ENCODE assay signal across 8 cellular contexts in the genomic region with DNA sequence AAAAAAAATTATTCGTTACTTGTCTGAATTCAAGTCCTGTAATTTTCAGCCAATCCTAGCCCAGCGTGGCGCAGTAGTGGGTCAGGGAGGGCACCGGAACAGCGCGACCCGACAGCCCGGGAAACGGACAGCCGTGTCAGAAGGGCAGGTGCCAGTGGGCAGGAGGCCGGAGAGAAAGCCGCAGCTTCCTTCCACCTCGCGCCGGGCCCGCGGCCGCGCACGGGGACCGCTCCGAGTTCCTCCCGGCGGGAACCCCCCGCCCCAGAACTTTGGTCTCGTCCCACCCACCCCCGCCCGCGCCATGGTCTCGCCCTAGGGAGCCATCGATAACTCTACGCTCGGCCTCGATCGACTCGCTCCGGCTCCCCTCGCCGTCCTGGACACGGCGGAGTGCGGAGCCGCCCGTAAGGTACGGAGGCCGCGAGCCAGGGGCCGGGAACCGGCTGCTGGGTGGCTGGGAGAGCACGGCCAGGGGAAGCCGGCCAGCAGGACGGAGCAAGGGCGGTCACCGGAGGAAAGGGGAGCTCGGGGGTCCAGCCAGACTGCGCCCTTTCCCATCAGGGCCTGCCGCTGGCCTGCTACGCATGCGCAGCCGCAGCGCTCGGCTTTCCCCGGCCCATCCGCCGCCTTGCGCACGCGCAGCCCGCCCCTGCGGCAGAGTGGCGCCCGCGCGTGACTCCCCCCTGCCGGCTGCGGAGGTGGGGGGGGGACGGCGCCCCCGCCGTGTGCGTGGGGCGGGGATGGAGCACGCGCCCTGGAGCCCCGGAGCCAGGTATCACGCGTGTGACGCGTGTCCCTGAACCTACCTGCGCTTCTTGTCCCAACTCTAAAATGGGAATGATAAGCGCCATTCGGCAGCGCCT. TPM values are rescaled to one million over a fixed set of nuclear protein-coding genes. Genes with fewer than 3 reads are reported as not detected.
A peak's percentile ranks its signal among the peaks of the same experiment; 100 is the strongest.
DNase-seq lines count a peak whose midpoint lies in the region; ATAC-seq and TF ChIP-seq lines count a peak whose summit lies in the region.

A gene with protein sequence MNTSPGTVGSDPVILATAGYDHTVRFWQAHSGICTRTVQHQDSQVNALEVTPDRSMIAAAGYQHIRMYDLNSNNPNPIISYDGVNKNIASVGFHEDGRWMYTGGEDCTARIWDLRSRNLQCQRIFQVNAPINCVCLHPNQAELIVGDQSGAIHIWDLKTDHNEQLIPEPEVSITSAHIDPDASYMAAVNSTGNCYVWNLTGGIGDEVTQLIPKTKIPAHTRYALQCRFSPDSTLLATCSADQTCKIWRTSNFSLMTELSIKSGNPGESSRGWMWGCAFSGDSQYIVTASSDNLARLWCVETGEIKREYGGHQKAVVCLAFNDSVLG (plus strand): TSS at position 351 of the 863 bp plus-strand sequence. CDS start 632 bp downstream, outside the sequence.

- WGBS in gastroesophageal sphincter (ENCODE audit: low coverage in 1 of 2), 2 donors = 3 to 4% methylated on average over 5 to 12 of the region's 93 CpGs

- DNase-seq in ELF-1 (ENCODE audit: low read depth, low spot score) (peak; percentile 88), Karpas-422 (peak; percentile 95), SK-MEL-5 (ENCODE audit: low read depth, low spot score) (peak; percentile 78), nucleus accumbens (lab: John Stamatoyannopoulos, UW) (peak in 55 of 56 donors; percentile 45 to 98 (median 88)), superior temporal gyrus (ENCODE audit: extremely low spot score) (peak; percentile 87)
- peak; percentile 88 for DNase-seq in activated naive CD4-positive, alpha-beta T cell treated with Interleukin-2 at 50 U/mL for 16 hours

- H3K4me1 ChIP-seq in Karpas-422 (ENCODE audit: low read length) (peaks cover 29% of the 10 kb centered on the region), gastroesophageal sphincter (peaks cover 0 to 27% (median 14%) of the 10 kb centered on the region in 3 donors)

- H3K27ac ChIP-seq in Karpas-422 (ENCODE audit: low read length) (peak within 1 kb of the TSS; percentile 67), gastroesophageal sphincter (peak within 1 kb of the TSS; percentile 94 to 100 (median 98))

- H3K9me2 ChIP-seq in Karpas-422 (replicated peaks; ENCODE audit: insufficient read depth, low read length) = no peaks in the 10 kb centered on the region

- in situ Hi-C loops in SK-MEL-5 (cut with HindIII; ENCODE audit: low pct_unique_long_range_greater_than_20kb, low sequenced_read_pairs) = no loop called here

- ATAC-seq in GM21723 (IDR thresholded peaks at IDR 0.05; ENCODE audit: unreplicated experiment) (peak; percentile 60), gastroesophageal sphincter (peak; percentile 93)

- no peaks in the 10 kb centered on the region for H4K20me1 ChIP-seq in Karpas-422 (ENCODE audit: insufficient read depth, low read depth, low read length)

- peak within 1 kb of the TSS; percentile 86; the same call in 1 of the 2 replicates for H2AFZ ChIP-seq in Karpas-422 (ENCODE audit: low read length)

- H3K36me3 ChIP-seq in Karpas-422 (ENCODE audit: insufficient read depth, low read length) (0 out of 2 replicates have a peak, but pooled peaks cover 5% of the 10 kb centered on the region), gastroesophageal sphincter (peaks cover 0 to 37% of the 10 kb centered on the region in 2 donors)

- peaks cover 25% of the 10 kb centered on the region for H3K79me2 ChIP-seq in Karpas-422 (ENCODE audit: low read length)

- peak within 1 kb of the TSS; percentile 98 for H3K9ac ChIP-seq in Karpas-422 (ENCODE audit: low read length)

- H3K9me3 ChIP-seq in Karpas-422 (ENCODE audit: low read length) = no peaks in the 10 kb centered on the region
- no peaks in the 10 kb centered on the region for H3K9me3 ChIP-seq in gastroesophageal sphincter

- TF ChIP-seq CTCF in gastroesophageal sphincter (IDR thresholded peaks at IDR 0.05) = peak in 1 of 4 experiments; percentile 41

- H3K4me3 ChIP-seq in Karpas-422 (ENCODE audit: low read length) (peak within 1 kb of the TSS; percentile 95), gastroesophageal sphincter (peak within 1 kb of the TSS; percentile 78 to 87)

- peak; percentile 89 for TF ChIP-seq POLR2A in gastroesophageal sphincter (IDR thresholded peaks at IDR 0.05)

- no peak for TF ChIP-seq EP300 in gastroesophageal sphincter (IDR thresholded peaks at IDR 0.05)

- H3K27me3 ChIP-seq in Karpas-422 (ENCODE audit: low read length) (no peaks in the 10 kb centered on the region), gastroesophageal sphincter (no peaks in the 10 kb centered on the region)

- peak within 1 kb of the TSS; percentile 96 for H3K4me2 ChIP-seq in Karpas-422 (ENCODE audit: low read depth, low read length, poor library complexity, severe bottlenecking)

RNA-seq across cellular contexts. Expression of the gene that starts here (rescaled TPM):
- total RNA-seq in Karpas-422 (2014; rRNA removed; shearing (Covaris generic); ENCODE audit: low replicate concordance) = 46.3 and 67.0 TPM in 2 replicates
- total RNA-seq in SK-MEL-5 (2014; rRNA removed; shearing (Covaris generic)) = 29.9 and 33.4 TPM in 2 replicates
- 165 and 169 TPM in 2 replicates for polyA plus RNA-seq in SK-MEL-5 (2015; cell fraction: cytosol; rRNA removed)
- 162 and 165 TPM in 2 replicates for polyA plus RNA-seq in SK-MEL-5 (2015; cell fraction: nucleus; rRNA removed)
- 10 to 100 TPM; 29.0 to 50.8 (median 34.1) TPM for total RNA-seq in gastroesophageal sphincter

Comparison
In these comparisons a context has a peak if more than half of its experiments do, and no peak if none do; other contexts are left out.
1. Peak in every context shown above with its lines: DNase-seq, ATAC-seq, H3K4me3 ChIP-seq and H3K27ac ChIP-seq.